Comparison of ENCODE assay signal across 19 cellular contexts in genomic region chr5:173733065-173733824, GRCh38.
A peak's percentile ranks its signal among the peaks of the same experiment; 100 is the strongest.
DNase-seq lines count a peak whose midpoint lies in the region; ATAC-seq and TF ChIP-seq lines count a peak whose summit lies in the region.
"Had no signal": no experiment of that assay in that cellular context is flagged by ENCODE, and none has a peak within 500 bp of the region (broad histone marks: within the 10 kb centered on the region; RNA-seq: fewer than 3 reads in every experiment).

No MANE protein-coding gene starts in this region.

- peak overlapping the region; percentile 52 for H3K9ac ChIP-seq in endocrine pancreas (ENCODE audit: control insufficient read depth, insufficient read depth, low read length)

- no peak for TF ChIP-seq POLR2A in uterus (IDR thresholded peaks at IDR 0.05)

- H3K4me1 ChIP-seq in endocrine pancreas (ENCODE audit: control insufficient read depth, insufficient read depth, low read length) = no peaks in the 10 kb centered on the region
- H3K4me1 ChIP-seq in uterus = no peaks in the 10 kb centered on the region
- H3K4me1 ChIP-seq: HAP-1 had no signal

- H3K36me3 ChIP-seq in endocrine pancreas (ENCODE audit: control insufficient read depth, insufficient read depth, low read length) (no peaks in the 10 kb centered on the region), uterus (no peaks in the 10 kb centered on the region)
- H3K36me3 ChIP-seq: HAP-1 had no signal

- H3K9me3 ChIP-seq in endocrine pancreas (ENCODE audit: control insufficient read depth, low read length) (no peaks in the 10 kb centered on the region), uterus (no peaks in the 10 kb centered on the region)
- H3K9me3 ChIP-seq: HAP-1 had no signal

- H3K27me3 ChIP-seq in endocrine pancreas (ENCODE audit: control insufficient read depth, insufficient read depth, low read length) (no peaks in the 10 kb centered on the region), uterus (no peaks in the 10 kb centered on the region)

- TF ChIP-seq CTCF in uterus (IDR thresholded peaks at IDR 0.05) = no peak

- intact Hi-C loops in uterus (cut with DNase I; ENCODE audit: low total_unique reads) = no loop called here

- H3K4me3 ChIP-seq in endocrine pancreas (ENCODE audit: control insufficient read depth, insufficient read depth, low read length) (no peak overlapping the region), uterus (no peak overlapping the region)
- H3K4me3 ChIP-seq: HAP-1 had no signal

- DNase-seq in NCI-H748 (lab: John Stamatoyannopoulos, UW; ENCODE audit: unreplicated experiment) (peak; percentile 14), NCI-H748 treated with DMSO at 0.1 percent for 48 hours (lab: John Stamatoyannopoulos, UW) (no peak), NCI-H2196 treated with DMSO at 0.1 percent for 48 hours (lab: John Stamatoyannopoulos, UW; ENCODE audit: unreplicated experiment) (peak; percentile 12), uterus (no peak), epidermal melanocyte (ENCODE audit: insufficient read length, low spot score) (no peak)
- DNase-seq: ACHN; activated CD4-positive, CD25-positive, alpha-beta regulatory T cell; activated CD8-positive, alpha-beta memory T cell treated with anti-CD3 and anti-CD28 coated beads for 24 hours; activated T-cell treated with anti-CD3 and anti-CD28 coated beads, Interleukin-2, amount 50 U/mL, for 72 hours; CD4-positive, alpha-beta T cell; cortex of kidney; kidney; NCI-H2227 treated with DMSO at 0.1 percent for 48 hours; T-helper 17 cell had no signal

- peak overlapping the region; percentile 2 for H3K27ac ChIP-seq in temporal lobe (ENCODE audit: low read depth, low read length)
- H3K27ac ChIP-seq in uterus = no peak overlapping the region

- no peak for ATAC-seq in GM21526 (IDR thresholded peaks at IDR 0.05; ENCODE audit: low FRiP score, unreplicated experiment)
- ATAC-seq: activated T-cell treated with anti-CD3 and anti-CD28 coated beads, Interleukin-2, amount 50 U/mL, for 72 hours; natural killer cell treated with Interleukin-12 subunit alpha and Interleukin-12 subunit beta and Interleukin-15 and Interleukin-18, amount 100 ng/mL, for 72 hours had no signal

Comparison
In these comparisons a context has a peak if more than half of its experiments do, and no peak if none do; other contexts are left out.
1. DNase-seq: peak in NCI-H748 (single experiment) and NCI-H2196 treated with DMSO at 0.1 percent for 48 hours (single experiment); none in NCI-H748 treated with DMSO at 0.1 percent for 48 hours (single experiment), uterus (0 of 2) and epidermal melanocyte (single experiment).